Comparison of ENCODE assay signal across 13 cellular contexts in the genomic region with DNA sequence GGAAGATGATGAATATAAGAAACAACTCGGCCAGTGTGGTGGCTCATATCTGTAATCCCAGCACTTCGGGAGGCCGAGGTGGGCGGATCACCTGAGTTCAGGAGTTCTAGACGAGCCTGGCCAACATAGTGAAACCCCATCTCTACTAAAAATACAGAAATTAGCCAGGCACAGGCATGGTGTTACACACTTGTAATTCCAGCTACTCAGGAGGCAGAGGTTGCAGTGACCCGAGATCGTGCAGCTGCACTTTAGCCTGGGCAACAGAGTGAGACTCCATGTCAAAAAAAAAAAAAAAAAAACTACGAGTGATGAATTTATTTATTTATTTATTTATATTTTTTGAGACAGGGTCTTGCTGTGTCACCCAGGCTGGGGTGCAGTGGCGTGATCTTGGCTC. TPM values are rescaled to one million over a fixed set of nuclear protein-coding genes. Genes with fewer than 3 reads are reported as not detected.
A peak's percentile ranks its signal among the peaks of the same experiment; 100 is the strongest.
DNase-seq lines count a peak whose midpoint lies in the region; ATAC-seq, FAIRE-seq and TF ChIP-seq lines count a peak whose summit lies in the region.
"Not testable (repeated sequence)": the region's sequence is repeated elsewhere in the genome, so short reads cannot be mapped to it uniquely, and the experiment has no call there.
"Had no signal": no experiment of that assay in that cellular context is flagged by ENCODE, and none has a peak within 500 bp of the region (broad histone marks: within the 10 kb centered on the region; RNA-seq: fewer than 3 reads in every experiment).

No MANE protein-coding gene starts in this region.

- not testable (repeated sequence) for H3K27ac ChIP-seq in BLaER1; DND-41 (ENCODE audit: low read length); K562 (ENCODE audit: extremely low read depth, low read depth, low read length); trophoblast cell (ENCODE audit: low read depth, low read length)

- CTCF ChIA-PET in WTC11 (lab: Charles Lee), result interaction anchor here (0.7 kb wide), 1 partner anchor 487 kb away, joined by 3 read pairs; no protein-coding TSS in a partner anchor
- CTCF ChIA-PET in K562 (lab: Yijun Ruan, JAX; ENCODE audit: low intra/inter-chr PET ratio), result not testable (repeated sequence)

- TF ChIP-seq RAD21 in K562 (CRISPR knock-in tag; conservative IDR thresholded peaks at IDR 0.05 in 1 of 2, IDR thresholded peaks at IDR 0.05 in 1 of 2), result not testable (repeated sequence)

- H3K9ac ChIP-seq in BLaER1; DND-41 (ENCODE audit: low read depth, low read length); trophoblast cell (ENCODE audit: low read length): not testable (repeated sequence)
- 0 out of 4 replicates have a peak overlapping the region, but pooled peaks of 1 of the 2 experiments have one; percentile 62 for H3K9ac ChIP-seq in K562 (ENCODE audit: insufficient read depth in 1 of 2, low read depth in 2 of 2, low read length in 2 of 2)

- H3K4me2 ChIP-seq in BLaER1 (peak overlapping the region; percentile 55), DND-41 (ENCODE audit: insufficient read depth, low read length) (0 out of 2 replicates have a peak overlapping the region, but pooled peaks have one; percentile 2), K562 (ENCODE audit: insufficient read depth, low read length) (peak overlapping the region; percentile 43)
- not testable (repeated sequence) for H3K4me2 ChIP-seq in trophoblast cell (ENCODE audit: low read length)

- H3K4me3 ChIP-seq in BLaER1; DND-41 (ENCODE audit: low read depth in 1 of 2, low read length in 2 of 2); K562; trophoblast cell (ENCODE audit: low read depth, low read length): not testable (repeated sequence)

- peaks cover 100% of the 10 kb centered on the region for H4K20me1 ChIP-seq in BLaER1
- peaks cover 87% of the 10 kb centered on the region for H4K20me1 ChIP-seq in DND-41 (ENCODE audit: insufficient read depth, low read length)
- peaks cover 17% of the 10 kb centered on the region for H4K20me1 ChIP-seq in K562 (replicated peaks; ENCODE audit: control insufficient read depth, insufficient read depth, low read length)

- H3K4me1 Mint-ChIP-seq in WTC11, result peaks cover 16% of the 10 kb centered on the region

- H3K27ac Mint-ChIP-seq in WTC11, result not testable (repeated sequence)

- intact Hi-C loops in K562 (cut with micrococcal nuclease), result not testable (repeated sequence)

- H2BK5ac ChIP-seq in trophoblast cell (ENCODE audit: low read depth, low read length, poor library complexity), result not testable (repeated sequence)

- H4K91ac ChIP-seq in trophoblast cell (ENCODE audit: low read depth, low read length), result not testable (repeated sequence)

- not testable (repeated sequence) for TF ChIP-seq CTCF in DND-41 (IDR thresholded peaks at IDR 0.05; ENCODE audit: borderline replicate concordance, extremely low read depth, low read length, poor library complexity, severe bottlenecking); WTC11 (IDR thresholded peaks at IDR 0.05); K562 (IDR thresholded peaks at IDR 0.05 in 2 of 3, conservative IDR thresholded peaks at IDR 0.05 in 1 of 3; ENCODE audit: insufficient read depth in 2 of 3, low read depth in 1 of 3, low read length in 3 of 3)

- H3K4me1 ChIP-seq in BLaER1 (peaks cover 96% of the 10 kb centered on the region), DND-41 (ENCODE audit: insufficient read depth, low read length) (peaks cover 38% of the 10 kb centered on the region), K562 (replicated peaks in 1 of 2; ENCODE audit: control insufficient read depth in 2 of 2, insufficient read depth in 2 of 2, low read length in 2 of 2) (peaks cover 9 to 14% of the 10 kb centered on the region in 2 experiments; a peak in 4 of 5 replicates)
- not testable (repeated sequence) for H3K4me1 ChIP-seq in trophoblast cell (ENCODE audit: control insufficient read depth in 1 of 2, insufficient read depth in 2 of 2, low read length in 2 of 2)

- not testable (repeated sequence) for DNase-seq in DND-41; WTC11 (ENCODE audit: low spot score); K562 (ENCODE audit: extremely low read depth in 1 of 4, low spot score in 3 of 4); trophoblast cell

- not testable (repeated sequence) for BruUV-seq in K562 (replicated peaks; lab: Mats Ljungman, UMichigan)

- H3K23ac ChIP-seq in trophoblast cell (ENCODE audit: low read length), result not testable (repeated sequence)

- H2BK12ac ChIP-seq in trophoblast cell (ENCODE audit: low read length), result not testable (repeated sequence)

- H2AK5ac ChIP-seq in trophoblast cell (ENCODE audit: low read length), result not testable (repeated sequence)

- H3K4ac ChIP-seq in trophoblast cell (ENCODE audit: low read depth, low read length), result peak overlapping the region; percentile 86

- not testable (repeated sequence) for H3K9me3 ChIP-seq in BLaER1; DND-41 (ENCODE audit: insufficient read depth, low read length, severe bottlenecking); K562 (replicated peaks; ENCODE audit: control insufficient read depth, insufficient read depth, low read depth, low read length); trophoblast cell (ENCODE audit: insufficient read depth, low read depth, low read length)

- not testable (repeated sequence) for TF ChIP-seq POLR2A in K562 (conservative IDR thresholded peaks at IDR 0.05)

- H3K36me3 Mint-ChIP-seq in WTC11, result peaks cover 40% of the 10 kb centered on the region

- H3K27me3 ChIP-seq in BLaER1; DND-41 (ENCODE audit: insufficient read depth, low read length, poor library complexity); K562 (ENCODE audit: control insufficient read depth in 2 of 2, insufficient read depth in 2 of 2, low read length in 2 of 2); trophoblast cell (ENCODE audit: insufficient read depth, low read length): not testable (repeated sequence)

- not testable (repeated sequence) for H4K8ac ChIP-seq in trophoblast cell (ENCODE audit: low read depth, low read length)

- FAIRE-seq in K562 (lab: Jason Lieb, UNC), result not testable (repeated sequence)

- POLR2A ChIA-PET in WTC11 (lab: Charles Lee), result interaction anchor here (0.6 to 0.7 kb wide), 2 partner anchors 9 to 27 kb away, joined by 3 read pairs; no protein-coding TSS in a partner anchor
- POLR2A ChIA-PET in K562 (lab: Yijun Ruan, JAX), result interaction anchor here (0.7 to 1.0 kb wide), 6 partner anchors 9 to 131 kb away, joined by 3 to 6 read pairs (median 4); no protein-coding TSS in a partner anchor

- H3K9me3 Mint-ChIP-seq in WTC11, result not testable (repeated sequence)

- not testable (repeated sequence) for ATAC-seq in DND-41 (ENCODE audit: insufficient read depth, low read depth); WTC11
- ATAC-seq in K562, result peak; percentile 28

- H3K18ac ChIP-seq in trophoblast cell (ENCODE audit: low read length), result not testable (repeated sequence)

- in situ Hi-C loops in K562 (cut with MboI), result not testable (repeated sequence)

- H3K36me3 ChIP-seq in BLaER1, result peaks cover 62% of the 10 kb centered on the region
- peaks cover 52% of the 10 kb centered on the region for H3K36me3 ChIP-seq in DND-41 (ENCODE audit: insufficient read depth, low read length)
- peaks cover 34% of the 10 kb centered on the region for H3K36me3 ChIP-seq in K562 (ENCODE audit: control insufficient read depth, insufficient read depth, low read length)
- H3K36me3 ChIP-seq in trophoblast cell (ENCODE audit: control insufficient read depth in 1 of 2, insufficient read depth in 2 of 2, low read length in 2 of 2), result peaks cover 12 to 15% of the 10 kb centered on the region in 2 experiments

- not testable (repeated sequence) for H3K79me1 ChIP-seq in trophoblast cell (ENCODE audit: low read length)

- H2AFZ ChIP-seq in DND-41 (ENCODE audit: low read depth, low read length); K562 (ENCODE audit: low read depth, low read length); trophoblast cell (ENCODE audit: insufficient read depth, low read length, poor library complexity): not testable (repeated sequence)

- WGBS in K562 (ENCODE audit: insufficient coverage, low coverage, missing lambda C conversion rate), result 43% methylated on average over 9 of the region's 9 CpGs
- no CpG with 5 or more reads among the region's 9 CpGs for WGBS in trophoblast cell (ENCODE audit: extremely low coverage, insufficient coverage, insufficient read length)

- H3K79me2 ChIP-seq in DND-41 (ENCODE audit: insufficient read depth, low read length) (peaks cover 100% of the 10 kb centered on the region), K562 (ENCODE audit: control insufficient read depth, insufficient read depth, low read length) (peaks cover 100% of the 10 kb centered on the region)
- not testable (repeated sequence) for H3K79me2 ChIP-seq in trophoblast cell (ENCODE audit: control insufficient read depth, insufficient read depth, low read length, poor library complexity)

- H3K14ac ChIP-seq in trophoblast cell (ENCODE audit: low read length), result not testable (repeated sequence)

- not testable (repeated sequence) for H3K27me3 Mint-ChIP-seq in WTC11 (ENCODE audit: low read depth)

- H4K12ac ChIP-seq in trophoblast cell (ENCODE audit: low read depth, low read length), result not testable (repeated sequence)

- H3K9me1 ChIP-seq in K562 (ENCODE audit: control insufficient read depth, insufficient read depth, low read length), result not testable (repeated sequence)

- TF ChIP-seq EP300 in K562 (IDR thresholded peaks at IDR 0.05; ENCODE audit: low read length), result not testable (repeated sequence)

- not testable (repeated sequence) for H3K4me3 Mint-ChIP-seq in WTC11

- H2BK120ac ChIP-seq in trophoblast cell (ENCODE audit: insufficient read depth, low read length, poor library complexity), result not testable (repeated sequence)

RNA-seq across cellular contexts. Expression of a gene that starts 6.2 kb away (rescaled TPM):
- total RNA-seq in WTC11 (2021) (122 to 126 TPM (median 126 TPM) in 3 replicates), K562 (2014; rRNA removed) (84.5 and 89.3 TPM in 2 replicates), K562 (2014; rRNA removed; fragmentation: Illumina TruSeq; extraction: Trizol) (96.6 and 114 TPM in 2 replicates), K562 (2015; rRNA removed; fragmentation: Illumina TruSeq; extraction: Trizol) (67.0 and 78.3 TPM in 2 replicates), K562 (2021) (100 and 108 TPM in 2 replicates)
- 45.9 and 94.2 TPM in 2 replicates for total RNA-seq in K562 (2011; cell fraction: chromatin; rRNA removed; ENCODE audit: low replicate concordance)
- 26.8 and 27.1 TPM in 2 replicates for total RNA-seq in K562 (2011; cell fraction: nucleolus; rRNA removed)
- total RNA-seq in K562 (2011; cell fraction: nucleoplasm; rRNA removed), result 49.4 and 71.2 TPM in 2 replicates
- polyA plus RNA-seq in K562 (2011; rRNA removed) (148 and 173 TPM in 2 replicates), K562 (2014; fragmentation: Illumina TruSeq; extraction: Trizol) (177 and 187 TPM in 2 replicates), K562 (2014; fragmentation: Nextera tagmentation; extraction: Ambion mirVana) (100 to 1,000 TPM; 152 to 180 TPM), K562 (2014; rRNA removed) (114 and 128 TPM in 2 replicates)
- polyA plus RNA-seq in K562 (2011; cell fraction: cytosol; rRNA removed), result 36.9 and 70.8 TPM in 2 replicates
- 19.2 and 31.0 TPM in 2 replicates for polyA plus RNA-seq in K562 (2011; cell fraction: nucleus; rRNA removed)
- 115 and 142 TPM in 2 replicates for polyA plus RNA-seq in K562 (2012)
- polyA minus RNA-seq in K562 (2011; rRNA and poly(A)+ RNA removed), result 101 and 135 TPM in 2 replicates
- 59.9 and 67.9 TPM in 2 replicates for polyA minus RNA-seq in K562 (2011; cell fraction: cytosol; rRNA and poly(A)+ RNA removed)
- 12.5 and 26.5 TPM in 2 replicates for polyA minus RNA-seq in K562 (2011; cell fraction: nucleus; rRNA and poly(A)+ RNA removed)
- polyA plus RNA-seq in trophoblast cell (2013), result 156 and 175 TPM in 2 replicates

RNA-seq across cellular contexts. Expression of a gene that starts 35.2 kb away (rescaled TPM):
- total RNA-seq in WTC11 (2021) (not detected in 3 replicates), K562 (2014; rRNA removed) (not detected in 2 replicates), K562 (2014; rRNA removed; fragmentation: Illumina TruSeq; extraction: Trizol) (not detected in 2 replicates), K562 (2015; rRNA removed; fragmentation: Illumina TruSeq; extraction: Trizol) (not detected in 2 replicates), K562 (2021) (0.40 TPM in 1 of 2 replicates, not detected in the other)
- 1.0 TPM in 1 of 2 replicates, not detected in the other for total RNA-seq in K562 (2011; cell fraction: chromatin; rRNA removed; ENCODE audit: low replicate concordance)
- total RNA-seq in K562 (2011; cell fraction: nucleolus; rRNA removed), result 0.79 and 1.2 TPM in 2 replicates
- total RNA-seq in K562 (2011; cell fraction: nucleoplasm; rRNA removed), result 1.5 and 1.7 TPM in 2 replicates
- polyA plus RNA-seq in K562 (2011; rRNA removed) (0.08 TPM in 1 of 2 replicates, not detected in the other), K562 (2014; fragmentation: Illumina TruSeq; extraction: Trizol) (0.04 TPM in 1 of 2 replicates, not detected in the other), K562 (2014; fragmentation: Nextera tagmentation; extraction: Ambion mirVana) (under 1 TPM; 0.03 to 0.06 TPM), K562 (2014; rRNA removed) (0.20 TPM in 1 of 2 replicates, not detected in the other)
- polyA plus RNA-seq in K562 (2011; cell fraction: cytosol; rRNA removed), result 0.10 TPM in 1 of 2 replicates, not detected in the other
- polyA plus RNA-seq in K562 (2011; cell fraction: nucleus; rRNA removed), result 0.37 and 0.81 TPM in 2 replicates
- polyA plus RNA-seq in K562 (2012), result 0.25 and 0.58 TPM in 2 replicates
- polyA minus RNA-seq in K562 (2011; rRNA and poly(A)+ RNA removed), result 0.21 TPM in 1 of 2 replicates, not detected in the other
- polyA minus RNA-seq in K562 (2011; cell fraction: cytosol; rRNA and poly(A)+ RNA removed), result not detected in 2 replicates
- 0.13 TPM in 1 of 2 replicates, not detected in the other for polyA minus RNA-seq in K562 (2011; cell fraction: nucleus; rRNA and poly(A)+ RNA removed)
- polyA plus RNA-seq in trophoblast cell (2013), result 0.18 and 0.31 TPM in 2 replicates
- total RNA-seq: A172; CD4-positive, alpha-beta T cell; CD8-positive, alpha-beta T cell; Daoy; G401 had no signal
- polyA plus RNA-seq: BJ had no signal

RNA-seq across cellular contexts. Expression of a gene that starts 41.9 kb away (rescaled TPM):
- 0.85 to 1.8 TPM (median 1.1 TPM) in 3 replicates for total RNA-seq in WTC11 (2021)
- 0.65 and 3.0 TPM in 2 replicates for total RNA-seq in K562 (2011; cell fraction: chromatin; rRNA removed; ENCODE audit: low replicate concordance)
- 1.6 and 2.5 TPM in 2 replicates for total RNA-seq in K562 (2011; cell fraction: nucleolus; rRNA removed)
- total RNA-seq in K562 (2011; cell fraction: nucleoplasm; rRNA removed), result 0.73 and 1.3 TPM in 2 replicates
- total RNA-seq in K562 (2014; rRNA removed), result 0.37 TPM in 1 of 2 replicates, not detected in the other
- not detected in 2 replicates for total RNA-seq in K562 (2014; rRNA removed; fragmentation: Illumina TruSeq; extraction: Trizol)
- total RNA-seq in K562 (2015; rRNA removed; fragmentation: Illumina TruSeq; extraction: Trizol), result not detected in 2 replicates
- 0.31 TPM in 2 replicates for total RNA-seq in K562 (2021)
- 0.13 and 0.15 TPM in 2 replicates for polyA plus RNA-seq in K562 (2011; rRNA removed)
- not detected in 2 replicates for polyA plus RNA-seq in K562 (2011; cell fraction: cytosol; rRNA removed)
- 0.29 and 0.36 TPM in 2 replicates for polyA plus RNA-seq in K562 (2011; cell fraction: nucleus; rRNA removed)
- polyA plus RNA-seq in K562 (2012), result 0.13 and 0.89 TPM in 2 replicates
- polyA plus RNA-seq in K562 (2014; fragmentation: Illumina TruSeq; extraction: Trizol), result not detected in 2 replicates
- polyA plus RNA-seq in K562 (2014; fragmentation: Nextera tagmentation; extraction: Ambion mirVana), result not detected
- 0.13 TPM in 1 of 2 replicates, not detected in the other for polyA plus RNA-seq in K562 (2014; rRNA removed)
- 0.14 TPM in 1 of 2 replicates, not detected in the other for polyA minus RNA-seq in K562 (2011; rRNA and poly(A)+ RNA removed)
- polyA minus RNA-seq in K562 (2011; cell fraction: cytosol; rRNA and poly(A)+ RNA removed), result not detected in 2 replicates
- 0.13 and 0.78 TPM in 2 replicates for polyA minus RNA-seq in K562 (2011; cell fraction: nucleus; rRNA and poly(A)+ RNA removed)
- 0.15 and 0.35 TPM in 2 replicates for polyA plus RNA-seq in trophoblast cell (2013)
- total RNA-seq: A172, Caco-2, Calu3, Daoy, G401 had no signal
- polyA plus RNA-seq: BJ had no signal

RNA-seq across cellular contexts. Expression of a gene that starts 47.0 kb away (rescaled TPM):
- total RNA-seq in WTC11 (2021) (2.5 to 3.3 TPM (median 3.2 TPM) in 3 replicates), K562 (2014; rRNA removed) (1.1 and 1.2 TPM in 2 replicates), K562 (2014; rRNA removed; fragmentation: Illumina TruSeq; extraction: Trizol) (0.33 and 0.35 TPM in 2 replicates), K562 (2015; rRNA removed; fragmentation: Illumina TruSeq; extraction: Trizol) (0.58 and 0.75 TPM in 2 replicates), K562 (2021) (1.6 and 1.8 TPM in 2 replicates)
- total RNA-seq in K562 (2011; cell fraction: chromatin; rRNA removed; ENCODE audit: low replicate concordance), result 1.1 and 4.1 TPM in 2 replicates
- total RNA-seq in K562 (2011; cell fraction: nucleolus; rRNA removed), result 3.4 and 4.3 TPM in 2 replicates
- 2.1 and 2.2 TPM in 2 replicates for total RNA-seq in K562 (2011; cell fraction: nucleoplasm; rRNA removed)
- polyA plus RNA-seq in K562 (2011; rRNA removed) (0.45 and 0.47 TPM in 2 replicates), K562 (2014; fragmentation: Illumina TruSeq; extraction: Trizol) (0.42 and 0.57 TPM in 2 replicates), K562 (2014; fragmentation: Nextera tagmentation; extraction: Ambion mirVana) (under 1 TPM; 0.01 TPM), K562 (2014; rRNA removed) (1.2 and 1.5 TPM in 2 replicates)
- 0.47 and 1.6 TPM in 2 replicates for polyA plus RNA-seq in K562 (2011; cell fraction: cytosol; rRNA removed)
- 1.3 and 2.6 TPM in 2 replicates for polyA plus RNA-seq in K562 (2011; cell fraction: nucleus; rRNA removed)
- polyA plus RNA-seq in K562 (2012), result 0.85 and 3.5 TPM in 2 replicates
- polyA minus RNA-seq in K562 (2011; rRNA and poly(A)+ RNA removed), result 0.27 and 0.60 TPM in 2 replicates
- 0.76 TPM in 1 of 2 replicates, not detected in the other for polyA minus RNA-seq in K562 (2011; cell fraction: cytosol; rRNA and poly(A)+ RNA removed)
- polyA minus RNA-seq in K562 (2011; cell fraction: nucleus; rRNA and poly(A)+ RNA removed), result 0.67 and 0.94 TPM in 2 replicates
- 2.4 and 2.7 TPM in 2 replicates for polyA plus RNA-seq in trophoblast cell (2013)

RNA-seq across cellular contexts. Expression of a gene that starts 54.3 kb away (rescaled TPM):
- total RNA-seq in WTC11 (2021) (228 to 290 TPM (median 233 TPM) in 3 replicates), K562 (2014; rRNA removed) (112 and 234 TPM in 2 replicates), K562 (2014; rRNA removed; fragmentation: Illumina TruSeq; extraction: Trizol) (425 and 528 TPM in 2 replicates), K562 (2015; rRNA removed; fragmentation: Illumina TruSeq; extraction: Trizol) (378 and 402 TPM in 2 replicates), K562 (2021) (179 and 209 TPM in 2 replicates)
- total RNA-seq in K562 (2011; cell fraction: chromatin; rRNA removed; ENCODE audit: low replicate concordance), result 196 and 552 TPM in 2 replicates
- 73.5 and 120 TPM in 2 replicates for total RNA-seq in K562 (2011; cell fraction: nucleolus; rRNA removed)
- 284 and 429 TPM in 2 replicates for total RNA-seq in K562 (2011; cell fraction: nucleoplasm; rRNA removed)
- polyA plus RNA-seq in K562 (2011; rRNA removed) (194 and 263 TPM in 2 replicates), K562 (2014; fragmentation: Illumina TruSeq; extraction: Trizol) (232 and 298 TPM in 2 replicates), K562 (2014; fragmentation: Nextera tagmentation; extraction: Ambion mirVana) (100 to 1,000 TPM; 150 to 299 TPM), K562 (2014; rRNA removed) (205 and 218 TPM in 2 replicates)
- polyA plus RNA-seq in K562 (2011; cell fraction: cytosol; rRNA removed), result 69.5 and 129 TPM in 2 replicates
- polyA plus RNA-seq in K562 (2011; cell fraction: nucleus; rRNA removed), result 124 and 148 TPM in 2 replicates
- polyA plus RNA-seq in K562 (2012), result 190 and 210 TPM in 2 replicates
- polyA minus RNA-seq in K562 (2011; rRNA and poly(A)+ RNA removed), result 405 and 437 TPM in 2 replicates
- 193 and 262 TPM in 2 replicates for polyA minus RNA-seq in K562 (2011; cell fraction: cytosol; rRNA and poly(A)+ RNA removed)
- polyA minus RNA-seq in K562 (2011; cell fraction: nucleus; rRNA and poly(A)+ RNA removed), result 99.6 and 227 TPM in 2 replicates
- 164 and 185 TPM in 2 replicates for polyA plus RNA-seq in trophoblast cell (2013)
